ENCODE assay signal across 8 cellular contexts in genomic region chr17:5249615-5250014, GRCh38. TPM values are rescaled to one million over a fixed set of nuclear protein-coding genes. Genes with fewer than 3 reads are reported as not detected.
DNase-seq lines count a peak whose midpoint lies in the region; ATAC-seq and TF ChIP-seq lines count a peak whose summit lies in the region.

No MANE protein-coding gene starts in this region.

- H3K4me3 ChIP-seq in AG09309 (ENCODE audit: control insufficient read depth, low read depth, low read length), result no peak overlapping the region
- H3K4me3 ChIP-seq in lung, result no peak overlapping the region

- no peaks in the 10 kb centered on the region for H3K36me3 ChIP-seq in lung (ENCODE audit: control insufficient read depth in 2 of 2, insufficient read depth in 2 of 2, low read length in 2 of 2)

- WGBS in lung, 2 donors, result 1 to 2% methylated on average over 4 of the region's 4 CpGs

- H3K9me3 ChIP-seq in lung (ENCODE audit: control insufficient read depth in 2 of 2, insufficient read depth in 1 of 2, low read length in 1 of 2), result no peaks in the 10 kb centered on the region

- H3K27me3 ChIP-seq in lung (ENCODE audit: control insufficient read depth, insufficient read depth), result no peaks in the 10 kb centered on the region

- peak; percentile 68 for TF ChIP-seq CTCF in AG09309 (IDR thresholded peaks at IDR 0.05; ENCODE audit: control insufficient read depth, insufficient read depth, low read depth, low read length, missing control alignments)
- TF ChIP-seq CTCF in lung (IDR thresholded peaks at IDR 0.05; ENCODE audit: control extremely low read depth, extremely low read depth), result peak; percentile 43

- peak; percentile 65 for DNase-seq in AG09309 (ENCODE audit: low read depth)
- DNase-seq in H4 (ENCODE audit: low spot score), result peak; percentile 54
- peak; percentile 25 for DNase-seq in NCI-H510A (lab: John Stamatoyannopoulos, UW)
- DNase-seq in activated CD4-positive, alpha-beta T cell treated with anti-CD3 and anti-CD28 coated beads for 48 hours, result peak; percentile 74
- peak; percentile 61 to 71 for DNase-seq in dermis microvascular lymphatic vessel endothelial cell (ENCODE audit: low read depth in 2 of 2)
- DNase-seq in lung (ENCODE audit: low spot score), result peak; percentile 63
- peak; percentile 22 to 36 for DNase-seq in stimulated activated CD8-positive, alpha-beta memory T cell treated with anti-CD3 and anti-CD28 coated beads, Interleukin-2, amount 100 ng/mL, for 48 hours (ENCODE audit: low read depth in 2 of 2)

- H3K4me1 ChIP-seq in lung (ENCODE audit: control insufficient read depth in 2 of 2, insufficient read depth in 2 of 2, low read length in 2 of 2), result no peaks in the 10 kb centered on the region

- no peak overlapping the region for H3K27ac ChIP-seq in lung (ENCODE audit: low read depth in 1 of 2, low read length in 1 of 2)

- no peak for ATAC-seq in lung (ENCODE audit: insufficient read depth, low FRiP score)
- no peak for ATAC-seq in HG02610 (IDR thresholded peaks at IDR 0.05; ENCODE audit: unreplicated experiment)

RNA-seq across cellular contexts. Expression of gene SCIMP, which starts 15.0 kb away (rescaled TPM):
- not detected in 2 replicates for total RNA-seq in H4 (2014; rRNA removed; shearing (Covaris generic))
- total RNA-seq in dermis microvascular lymphatic vessel endothelial cell (not detected in 2 replicates), lung (10 to 100 TPM in 1 of 2 donors, 1 to 10 TPM in 1; 2.3 to 18.6 TPM)
- polyA plus RNA-seq in lung, result 10 to 100 TPM in 1 of 2 donors, 1 to 10 TPM in 1; 3.8 to 22.2 TPM

RNA-seq across cellular contexts. Expression of gene RABEP1, which starts 32.5 kb away (rescaled TPM):
- total RNA-seq in H4 (2014; rRNA removed; shearing (Covaris generic)), result 11.3 and 22.6 TPM in 2 replicates
- total RNA-seq in dermis microvascular lymphatic vessel endothelial cell (28.2 and 32.2 TPM in 2 replicates), lung (10 to 100 TPM; 34.0 to 38.2 TPM)
- 10 to 100 TPM; 14.9 to 16.2 TPM for polyA plus RNA-seq in lung

RNA-seq across cellular contexts. Expression of gene ZNF594, which starts 57.9 kb away (rescaled TPM):
- 4.6 and 6.3 TPM in 2 replicates for total RNA-seq in H4 (2014; rRNA removed; shearing (Covaris generic))
- total RNA-seq in dermis microvascular lymphatic vessel endothelial cell (1.9 and 2.8 TPM in 2 replicates), lung (10 to 100 TPM in 1 of 2 donors, 1 to 10 TPM in 1; 7.9 to 14.4 TPM)
- polyA plus RNA-seq in lung, result 1 to 10 TPM; 1.6 to 2.1 TPM
